Comparison of ENCODE assay signal across 1 cellular context in genomic region chr7:102466097-102466496, GRCh38.
TF ChIP-seq lines count a peak whose summit lies in the region.

No MANE protein-coding gene starts in this region.

TF ChIP-seq in HepG2, 621 proteins besides CTCF, POLR2A, EP300 and RAD21:
- TF ChIP-seq TOPORS (CRISPR knock-in tag; IDR thresholded peaks at IDR 0.05), result no peak
- TF ChIP-seq CREB3 (CRISPR knock-in tag; IDR thresholded peaks at IDR 0.05), result no peak
- TF ChIP-seq ZBTB2 (CRISPR knock-in tag; IDR thresholded peaks at IDR 0.05; ENCODE audit: low read depth), result no peak
- TF ChIP-seq ZNF451 (CRISPR knock-in tag; IDR thresholded peaks at IDR 0.05), result no peak
- TF ChIP-seq ARHGAP35 (CRISPR knock-in tag; IDR thresholded peaks at IDR 0.05; ENCODE audit: borderline replicate concordance), result no peak
- no peak for TF ChIP-seq ZNF430 (CRISPR knock-in tag; IDR thresholded peaks at IDR 0.05)
- no peak for TF ChIP-seq LRRFIP1 (CRISPR knock-in tag; conservative IDR thresholded peaks at IDR 0.05)
- no peak for TF ChIP-seq JARID2 (CRISPR knock-in tag; IDR thresholded peaks at IDR 0.05; ENCODE audit: insufficient replicate concordance)
- TF ChIP-seq TP53 (CRISPR knock-in tag; conservative IDR thresholded peaks at IDR 0.05), result no peak
- TF ChIP-seq ZNF224 (CRISPR knock-in tag; IDR thresholded peaks at IDR 0.05), result no peak
- TF ChIP-seq ZNF292 (CRISPR knock-in tag; IDR thresholded peaks at IDR 0.05; ENCODE audit: borderline replicate concordance, low read depth), result no peak
- no peak for TF ChIP-seq DRAP1 (CRISPR knock-in tag; IDR thresholded peaks at IDR 0.05)
TF ChIP-seq in HepG2: peak in this region for 0.
